Comparison of ENCODE assay signal across 10 cellular contexts in genomic region chr10:88728107-88728763, GRCh38. TPM values are rescaled to one million over a fixed set of nuclear protein-coding genes. Genes with fewer than 3 reads are reported as not detected.
DNase-seq lines count a peak whose midpoint lies in the region; ATAC-seq lines count a peak whose summit lies in the region.
"Had no signal": no experiment of that assay in that cellular context is flagged by ENCODE, and none has a peak within 500 bp of the region (broad histone marks: within the 10 kb centered on the region; RNA-seq: fewer than 3 reads in every experiment).

No MANE protein-coding gene starts in this region.

- H3K4me3 Mint-ChIP-seq in activated CD4-positive, alpha-beta memory T cell treated with anti-CD3 and anti-CD28 coated beads, Interleukin-2, amount 10 ng/mL, durations not matched to agents 7 days and 5 days, result no peak overlapping the region

- intact Hi-C loops in right cardiac atrium (cut with DNase I) (no loop called here), Right ventricle myocardium superior (cut with DNase I) (no loop called here), aorta (cut with DNase I) (no loop called here)

- ATAC-seq in right cardiac atrium (no peak), Right ventricle myocardium superior (ENCODE audit: poor library complexity) (no peak), aorta (ENCODE audit: low FRiP score) (no peak), HG02571 (IDR thresholded peaks at IDR 0.05; ENCODE audit: unreplicated experiment) (no peak), GM21619 (IDR thresholded peaks at IDR 0.05; ENCODE audit: unreplicated experiment) (no peak)

- H3K27ac ChIP-seq in right cardiac atrium (ENCODE audit: low read length), result no peak overlapping the region
- H3K27ac ChIP-seq in aorta (ENCODE audit: low read depth in 1 of 2, low read length in 2 of 2), result no peak overlapping the region

- no peaks in the 10 kb centered on the region for H3K9me3 ChIP-seq in right cardiac atrium (ENCODE audit: control insufficient read depth, low read length)
- H3K9me3 ChIP-seq in aorta (ENCODE audit: control insufficient read depth, low read length), result no peaks in the 10 kb centered on the region

- peaks cover 13% of the 10 kb centered on the region for H3K27me3 Mint-ChIP-seq in activated CD4-positive, alpha-beta memory T cell treated with anti-CD3 and anti-CD28 coated beads, Interleukin-2, amount 10 ng/mL, durations not matched to agents 7 days and 5 days

- no peaks in the 10 kb centered on the region for H3K36me3 Mint-ChIP-seq in activated CD4-positive, alpha-beta memory T cell treated with anti-CD3 and anti-CD28 coated beads, Interleukin-2, amount 10 ng/mL, durations not matched to agents 7 days and 5 days (ENCODE audit: low read depth)

- H3K36me3 ChIP-seq in aorta (ENCODE audit: control insufficient read depth in 1 of 2, insufficient read depth in 2 of 2, low read length in 1 of 2), result no peaks in the 10 kb centered on the region

- no peaks in the 10 kb centered on the region for H3K9me3 Mint-ChIP-seq in activated CD4-positive, alpha-beta memory T cell treated with anti-CD3 and anti-CD28 coated beads, Interleukin-2, amount 10 ng/mL, durations not matched to agents 7 days and 5 days

- 68% methylated on average over 30 of the region's 30 CpGs for WGBS in right cardiac atrium
- 63 to 65% methylated on average over 30 of the region's 30 CpGs for WGBS in aorta, 2 donors

- H3K4me1 ChIP-seq in right cardiac atrium (ENCODE audit: control insufficient read depth, insufficient read depth, low read length) (no peaks in the 10 kb centered on the region), aorta (ENCODE audit: control insufficient read depth in 1 of 2, insufficient read depth in 2 of 2, low read length in 2 of 2) (no peaks in the 10 kb centered on the region)

- peaks cover 2% of the 10 kb centered on the region for H3K4me1 Mint-ChIP-seq in activated CD4-positive, alpha-beta memory T cell treated with anti-CD3 and anti-CD28 coated beads, Interleukin-2, amount 10 ng/mL, durations not matched to agents 7 days and 5 days

- CTCF ChIA-PET in activated CD4-positive, alpha-beta memory T cell treated with anti-CD3 and anti-CD28 coated beads, Interleukin-2, amount 10 ng/mL, durations not matched to agents 7 days and 5 days (lab: Charles Lee), result interaction anchor here (0.7 to 2.8 kb wide), 17 partner anchors 9 to 366 kb away, joined by 3 to 7 read pairs (median 4); no protein-coding TSS in a partner anchor

- no peak overlapping the region for H3K27ac Mint-ChIP-seq in activated CD4-positive, alpha-beta memory T cell treated with anti-CD3 and anti-CD28 coated beads, Interleukin-2, amount 10 ng/mL, durations not matched to agents 7 days and 5 days

- no peaks in the 10 kb centered on the region for H3K27me3 ChIP-seq in right cardiac atrium (ENCODE audit: control insufficient read depth, insufficient read depth)
- no peaks in the 10 kb centered on the region for H3K27me3 ChIP-seq in aorta (ENCODE audit: control insufficient read depth in 1 of 2, insufficient read depth in 2 of 2, low read length in 1 of 2)

- H3K4me3 ChIP-seq in right cardiac atrium (ENCODE audit: low read length) (no peak overlapping the region), aorta (ENCODE audit: low read length in 2 of 2) (no peak overlapping the region)

- POLR2A ChIA-PET in activated CD4-positive, alpha-beta memory T cell treated with anti-CD3 and anti-CD28 coated beads, Interleukin-2, amount 10 ng/mL, durations not matched to agents 7 days and 5 days (lab: Charles Lee), result no interaction called here

- DNase-seq in right cardiac atrium (peak in 2 of 3 donors; percentile 48 to 57), Right ventricle myocardium superior (no peak), iPS DF 4.7 (ENCODE audit: extremely low read depth, low spot score) (peak; percentile 86), aorta (peak; percentile 47 to 71), T-helper 9 cell (no peak)
- peak; percentile 57 for DNase-seq in activated CD4-positive, alpha-beta memory T cell treated with anti-CD3 and anti-CD28 coated beads, Interleukin-2, amount 10 ng/mL, durations not matched to agents 7 days and 5 days
- DNase-seq: effector memory CD4-positive, alpha-beta T cell; NCI-H774 had no signal

RNA-seq across cellular contexts. Expression of gene LIPK, which starts 22.2 kb away (rescaled TPM):
- total RNA-seq in right cardiac atrium, result not detected
- not detected for polyA plus RNA-seq in right cardiac atrium
- not detected for total RNA-seq in Right ventricle myocardium superior
- total RNA-seq in activated CD4-positive, alpha-beta memory T cell treated with anti-CD3 and anti-CD28 coated beads, Interleukin-2, amount 10 ng/mL, durations not matched to agents 7 days and 5 days, result not detected
- not detected for total RNA-seq in aorta
- not detected for polyA plus RNA-seq in aorta

RNA-seq across cellular contexts. Expression of gene LIPN, which starts 31.6 kb away (rescaled TPM):
- total RNA-seq in right cardiac atrium (under 1 TPM in 1 of 4 donors, not detected in 3; 0.26 TPM), Right ventricle myocardium superior (not detected), aorta (under 1 TPM in 1 of 2 donors, not detected in 1; 0.58 TPM)
- polyA plus RNA-seq in right cardiac atrium (not detected), aorta (under 1 TPM in 1 of 2 donors, not detected in 1; 0.43 TPM)
- total RNA-seq in activated CD4-positive, alpha-beta memory T cell treated with anti-CD3 and anti-CD28 coated beads, Interleukin-2, amount 10 ng/mL, durations not matched to agents 7 days and 5 days, result not detected

Comparison
In these comparisons a context has a peak if more than half of its experiments do, and no peak if none do; other contexts are left out.
1. DNase-seq: peak in right cardiac atrium (2 of 3), activated CD4-positive, alpha-beta memory T cell treated with anti-CD3 and anti-CD28 coated beads, Interleukin-2, amount 10 ng/mL, durations not matched to agents 7 days and 5 days (single experiment), iPS DF 4.7 (single experiment) and aorta (2 of 2); none in Right ventricle myocardium superior (single experiment) and T-helper 9 cell (single experiment).